ENCODE assay signal across 1 cellular context in the genomic region with DNA sequence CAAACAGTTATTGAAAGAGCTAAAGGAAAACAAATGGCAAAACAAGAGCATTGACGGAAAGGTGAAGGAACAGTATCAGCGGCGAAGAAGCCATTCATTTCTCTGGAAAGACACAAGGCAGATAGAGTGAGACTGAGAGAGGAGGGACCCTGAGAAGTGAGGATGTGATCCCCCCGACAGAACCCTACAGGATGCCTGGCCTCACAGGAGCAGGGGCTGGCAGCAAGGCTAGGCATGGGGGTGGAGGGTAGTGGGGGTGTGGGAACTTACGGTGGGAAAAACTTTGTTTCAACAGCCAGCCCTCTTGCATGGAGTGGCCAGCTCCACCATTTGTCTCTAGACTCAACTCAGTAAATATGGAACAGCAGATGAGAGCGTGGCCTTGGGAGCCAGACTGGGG.
TF ChIP-seq lines count a peak whose summit lies in the region.

No MANE protein-coding gene starts in this region.

TF ChIP-seq in WTC11, 78 proteins besides CTCF, POLR2A, EP300 and RAD21 (continued from another document):
- TF ChIP-seq, protein P1, sequence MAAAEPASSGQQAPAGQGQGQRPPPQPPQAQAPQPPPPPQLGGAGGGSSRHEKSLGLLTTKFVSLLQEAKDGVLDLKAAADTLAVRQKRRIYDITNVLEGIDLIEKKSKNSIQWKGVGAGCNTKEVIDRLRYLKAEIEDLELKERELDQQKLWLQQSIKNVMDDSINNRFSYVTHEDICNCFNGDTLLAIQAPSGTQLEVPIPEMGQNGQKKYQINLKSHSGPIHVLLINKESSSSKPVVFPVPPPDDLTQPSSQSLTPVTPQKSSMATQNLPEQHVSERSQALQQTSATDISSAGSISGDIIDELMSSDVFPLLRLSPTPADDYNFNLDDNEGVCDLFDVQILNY (CRISPR knock-in tag; IDR thresholded peaks at IDR 0.05): no peak
- TF ChIP-seq, protein P2, sequence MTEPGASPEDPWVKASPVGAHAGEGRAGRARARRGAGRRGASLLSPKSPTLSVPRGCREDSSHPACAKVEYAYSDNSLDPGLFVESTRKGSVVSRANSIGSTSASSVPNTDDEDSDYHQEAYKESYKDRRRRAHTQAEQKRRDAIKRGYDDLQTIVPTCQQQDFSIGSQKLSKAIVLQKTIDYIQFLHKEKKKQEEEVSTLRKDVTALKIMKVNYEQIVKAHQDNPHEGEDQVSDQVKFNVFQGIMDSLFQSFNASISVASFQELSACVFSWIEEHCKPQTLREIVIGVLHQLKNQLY (CRISPR knock-in tag; IDR thresholded peaks at IDR 0.05): no peak
- TF ChIP-seq FOXP1 (CRISPR knock-in tag; IDR thresholded peaks at IDR 0.05; ENCODE audit: borderline replicate concordance) (no peak), ZNF138 (CRISPR knock-in tag; conservative IDR thresholded peaks at IDR 0.05) (no peak), HMGA2 (CRISPR knock-in tag; IDR thresholded peaks at IDR 0.05) (no peak), NFATC4 (CRISPR knock-in tag; IDR thresholded peaks at IDR 0.05) (no peak), JAZF1 (CRISPR knock-in tag; IDR thresholded peaks at IDR 0.05) (no peak), NR3C1 (CRISPR knock-in tag; conservative IDR thresholded peaks at IDR 0.05; ENCODE audit: low read depth) (no peak), SOX15 (CRISPR knock-in tag; IDR thresholded peaks at IDR 0.05) (no peak), TEAD1 (CRISPR knock-in tag; IDR thresholded peaks at IDR 0.05) (no peak), FOXJ3 (CRISPR knock-in tag; IDR thresholded peaks at IDR 0.05; ENCODE audit: borderline replicate concordance) (no peak)
- TF ChIP-seq, protein P3, sequence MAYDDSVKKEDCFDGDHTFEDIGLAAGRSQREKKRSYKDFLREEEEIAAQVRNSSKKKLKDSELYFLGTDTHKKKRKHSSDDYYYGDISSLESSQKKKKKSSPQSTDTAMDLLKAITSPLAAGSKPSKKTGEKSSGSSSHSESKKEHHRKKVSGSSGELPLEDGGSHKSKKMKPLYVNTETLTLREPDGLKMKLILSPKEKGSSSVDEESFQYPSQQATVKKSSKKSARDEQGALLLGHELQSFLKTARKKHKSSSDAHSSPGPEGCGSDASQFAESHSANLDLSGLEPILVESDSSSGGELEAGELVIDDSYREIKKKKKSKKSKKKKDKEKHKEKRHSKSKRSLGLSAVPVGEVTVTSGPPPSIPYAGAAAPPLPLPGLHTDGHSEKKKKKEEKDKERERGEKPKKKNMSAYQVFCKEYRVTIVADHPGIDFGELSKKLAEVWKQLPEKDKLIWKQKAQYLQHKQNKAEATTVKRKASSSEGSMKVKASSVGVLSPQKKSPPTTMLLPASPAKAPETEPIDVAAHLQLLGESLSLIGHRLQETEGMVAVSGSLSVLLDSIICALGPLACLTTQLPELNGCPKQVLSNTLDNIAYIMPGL (CRISPR knock-in tag; IDR thresholded peaks at IDR 0.05): no peak
- TF ChIP-seq, protein P4, sequence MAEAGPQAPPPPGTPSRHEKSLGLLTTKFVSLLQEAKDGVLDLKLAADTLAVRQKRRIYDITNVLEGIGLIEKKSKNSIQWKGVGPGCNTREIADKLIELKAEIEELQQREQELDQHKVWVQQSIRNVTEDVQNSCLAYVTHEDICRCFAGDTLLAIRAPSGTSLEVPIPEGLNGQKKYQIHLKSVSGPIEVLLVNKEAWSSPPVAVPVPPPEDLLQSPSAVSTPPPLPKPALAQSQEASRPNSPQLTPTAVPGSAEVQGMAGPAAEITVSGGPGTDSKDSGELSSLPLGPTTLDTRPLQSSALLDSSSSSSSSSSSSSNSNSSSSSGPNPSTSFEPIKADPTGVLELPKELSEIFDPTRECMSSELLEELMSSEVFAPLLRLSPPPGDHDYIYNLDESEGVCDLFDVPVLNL (CRISPR knock-in tag; IDR thresholded peaks at IDR 0.05; ENCODE audit: borderline replicate concordance, low read depth): no peak
- TF ChIP-seq, protein P5, sequence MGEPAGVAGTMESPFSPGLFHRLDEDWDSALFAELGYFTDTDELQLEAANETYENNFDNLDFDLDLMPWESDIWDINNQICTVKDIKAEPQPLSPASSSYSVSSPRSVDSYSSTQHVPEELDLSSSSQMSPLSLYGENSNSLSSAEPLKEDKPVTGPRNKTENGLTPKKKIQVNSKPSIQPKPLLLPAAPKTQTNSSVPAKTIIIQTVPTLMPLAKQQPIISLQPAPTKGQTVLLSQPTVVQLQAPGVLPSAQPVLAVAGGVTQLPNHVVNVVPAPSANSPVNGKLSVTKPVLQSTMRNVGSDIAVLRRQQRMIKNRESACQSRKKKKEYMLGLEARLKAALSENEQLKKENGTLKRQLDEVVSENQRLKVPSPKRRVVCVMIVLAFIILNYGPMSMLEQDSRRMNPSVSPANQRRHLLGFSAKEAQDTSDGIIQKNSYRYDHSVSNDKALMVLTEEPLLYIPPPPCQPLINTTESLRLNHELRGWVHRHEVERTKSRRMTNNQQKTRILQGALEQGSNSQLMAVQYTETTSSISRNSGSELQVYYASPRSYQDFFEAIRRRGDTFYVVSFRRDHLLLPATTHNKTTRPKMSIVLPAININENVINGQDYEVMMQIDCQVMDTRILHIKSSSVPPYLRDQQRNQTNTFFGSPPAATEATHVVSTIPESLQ (CRISPR knock-in tag; IDR thresholded peaks at IDR 0.05): no peak
